In genomic region chr18:70036771-70037452, GRCh38 we compare ENCODE assay signal across 11 cellular contexts.
A peak's percentile ranks its signal among the peaks of the same experiment; 100 is the strongest.
DNase-seq lines count a peak whose midpoint lies in the region; ATAC-seq and TF ChIP-seq lines count a peak whose summit lies in the region.
"Had no signal": no experiment of that assay in that cellular context is flagged by ENCODE, and none has a peak within 500 bp of the region (broad histone marks: within the 10 kb centered on the region; RNA-seq: fewer than 3 reads in every experiment).

No MANE protein-coding gene starts in this region.

- H3K23me2 ChIP-seq in H9 (ENCODE audit: insufficient read length, low read depth, low read length, poor library complexity, severe bottlenecking) = no peaks in the 10 kb centered on the region

- H3K18ac ChIP-seq in H9 (ENCODE audit: insufficient read length, low read depth, low read length) = no peak overlapping the region
- peak overlapping the region; percentile 7 for H3K18ac ChIP-seq in trophoblast cell (ENCODE audit: low read length)
- peak overlapping the region in 1 of 2 experiments; percentile 5 for H3K18ac ChIP-seq in mesenchymal stem cell (ENCODE audit: low read depth in 1 of 2, low read length in 2 of 2)

- no peak overlapping the region for H2BK20ac ChIP-seq in H9 (ENCODE audit: low read depth, low read length, poor library complexity, severe bottlenecking)

- H4K5ac ChIP-seq in H9 (ENCODE audit: insufficient read length, low read depth, low read length) = no peak overlapping the region

- H3K79me1 ChIP-seq in H9 (ENCODE audit: insufficient read depth, low read depth, low read length, poor library complexity, severe bottlenecking) = no peaks in the 10 kb centered on the region
- peaks cover 5% of the 10 kb centered on the region for H3K79me1 ChIP-seq in trophoblast cell (ENCODE audit: low read length)
- H3K79me1 ChIP-seq in mesenchymal stem cell (replicated peaks; ENCODE audit: low read length, poor library complexity, severe bottlenecking) = no peaks in the 10 kb centered on the region

- H2BK5ac ChIP-seq in H9 (ENCODE audit: insufficient read length, low read length) (no peak overlapping the region), trophoblast cell (ENCODE audit: low read depth, low read length, poor library complexity) (peak overlapping the region; percentile 24), mesenchymal stem cell (ENCODE audit: low read depth, low read length, poor library complexity, severe bottlenecking) (no peak overlapping the region)

- H3K27me3 Mint-ChIP-seq in H9 (ENCODE audit: low read depth) (no peaks in the 10 kb centered on the region), Caco-2 (ENCODE audit: insufficient read depth, unreplicated experiment) (no peaks in the 10 kb centered on the region)
- H3K27me3 Mint-ChIP-seq: activated T-cell treated with anti-CD3 and anti-CD28 coated beads, Interleukin-2, amount 50 U/mL, for 24 hours had no signal

- H4K20me1 ChIP-seq in H9 (ENCODE audit: control insufficient read depth, insufficient read depth, insufficient read length) (no peaks in the 10 kb centered on the region), smooth muscle cell (ENCODE audit: low read depth) (no peaks in the 10 kb centered on the region)

- H4K8ac ChIP-seq in H9 (replicated peaks; ENCODE audit: insufficient read length, low read depth, low read length) (no peak overlapping the region), trophoblast cell (ENCODE audit: low read depth, low read length) (no peak overlapping the region), mesenchymal stem cell (ENCODE audit: low read length) (no peak overlapping the region)

- TF ChIP-seq CTCF in H9 (conservative IDR thresholded peaks at IDR 0.05) (no peak), Caco-2 (IDR thresholded peaks at IDR 0.05; ENCODE audit: insufficient read depth in 1 of 2, low read depth in 1 of 2, low read length in 1 of 2, severe bottlenecking in 1 of 2, unreplicated experiment in 1 of 2) (no peak), smooth muscle cell (IDR thresholded peaks at IDR 0.05; ENCODE audit: borderline replicate concordance, insufficient read depth, poor library complexity, severe bottlenecking) (no peak)

- H3K4me3 ChIP-seq in trophoblast cell (ENCODE audit: low read depth, low read length) (no peak overlapping the region), Caco-2 (ENCODE audit: low read depth, low read length) (no peak overlapping the region), smooth muscle cell (no peak overlapping the region), mesenchymal stem cell (ENCODE audit: insufficient read depth in 1 of 2, low read depth in 1 of 2, low read length in 2 of 2) (no peak overlapping the region)
- H3K4me3 ChIP-seq: SK-N-MC had no signal

- H3K27me3 ChIP-seq in H9 (ENCODE audit: insufficient read depth, low read length) (no peaks in the 10 kb centered on the region), trophoblast cell (ENCODE audit: insufficient read depth, low read length) (no peaks in the 10 kb centered on the region), Caco-2 (replicated peaks; ENCODE audit: control insufficient read depth, insufficient read depth, low read length) (no peaks in the 10 kb centered on the region), smooth muscle cell (ENCODE audit: low read depth) (no peaks in the 10 kb centered on the region), mesenchymal stem cell (ENCODE audit: control insufficient read depth in 1 of 2, insufficient read depth in 1 of 2, low read length in 2 of 2) (no peaks in the 10 kb centered on the region)

- H3K4ac ChIP-seq in H9 (ENCODE audit: low read depth, low read length) (no peak overlapping the region), trophoblast cell (ENCODE audit: low read depth, low read length) (no peak overlapping the region), mesenchymal stem cell (ENCODE audit: low read depth in 1 of 2, low read length in 2 of 2) (no peak overlapping the region)

- no CpG with 5 or more reads among the region's 9 CpGs for WGBS in H9 (ENCODE audit: extremely low coverage, insufficient read length, low lambda C conversion rate)
- no CpG with 5 or more reads among the region's 9 CpGs for WGBS in trophoblast cell (ENCODE audit: extremely low coverage, insufficient coverage, insufficient read length)
- 99% methylated on average over 9 of the region's 9 CpGs for WGBS in smooth muscle cell (ENCODE audit: low lambda C conversion rate)
- WGBS in mesenchymal stem cell = 95% methylated on average over 9 of the region's 9 CpGs

- no peaks in the 10 kb centered on the region for H3K79me2 ChIP-seq in H9 (ENCODE audit: insufficient read depth, low read length)
- H3K79me2 ChIP-seq in trophoblast cell (ENCODE audit: control insufficient read depth, insufficient read depth, low read length, poor library complexity) = no peaks in the 10 kb centered on the region
- H3K79me2 ChIP-seq in smooth muscle cell (ENCODE audit: low read depth) = no peaks in the 10 kb centered on the region

- no peak overlapping the region for H3T11ph ChIP-seq in H9 (ENCODE audit: low read length)

- H2AK5ac ChIP-seq in H9 (ENCODE audit: insufficient read length, low read length) = no peak overlapping the region
- no peak overlapping the region for H2AK5ac ChIP-seq in trophoblast cell (ENCODE audit: low read length)
- H2AK5ac ChIP-seq in mesenchymal stem cell (ENCODE audit: low read length, severe bottlenecking) = no peak overlapping the region

- H3K27ac ChIP-seq in H9 (ENCODE audit: insufficient read length, low read depth, low read length) (no peak overlapping the region), trophoblast cell (ENCODE audit: low read depth, low read length) (peak overlapping the region; percentile 80), smooth muscle cell (ENCODE audit: low read depth) (no peak overlapping the region), mesenchymal stem cell (ENCODE audit: low read length, poor library complexity, severe bottlenecking) (no peak overlapping the region)
- H3K27ac ChIP-seq: SK-N-MC had no signal

- H2BK15ac ChIP-seq in H9 (ENCODE audit: low read depth, low read length) (no peak overlapping the region), mesenchymal stem cell (ENCODE audit: low read depth, poor library complexity, severe bottlenecking) (no peak overlapping the region)

- H3K4me1 ChIP-seq in H9 (ENCODE audit: insufficient read depth, low read length) (no peaks in the 10 kb centered on the region), trophoblast cell (ENCODE audit: control insufficient read depth in 1 of 2, insufficient read depth in 2 of 2, low read length in 2 of 2) (peaks cover 5 to 6% of the 10 kb centered on the region in 2 experiments), Caco-2 (no peaks in the 10 kb centered on the region), smooth muscle cell (ENCODE audit: low read depth) (no peaks in the 10 kb centered on the region), mesenchymal stem cell (ENCODE audit: control insufficient read depth, insufficient read depth, low read depth, low read length) (no peaks in the 10 kb centered on the region)

- H2BK12ac ChIP-seq in H9 (ENCODE audit: insufficient read length, low read depth, low read length) (no peak overlapping the region), trophoblast cell (ENCODE audit: low read length) (no peak overlapping the region), mesenchymal stem cell (ENCODE audit: low read length in 2 of 2) (no peak overlapping the region)

- H3K9me3 ChIP-seq in H9 (ENCODE audit: control insufficient read depth, low read depth, low read length) (no peaks in the 10 kb centered on the region), trophoblast cell (ENCODE audit: insufficient read depth, low read depth, low read length) (no peaks in the 10 kb centered on the region), Caco-2 (no peaks in the 10 kb centered on the region), smooth muscle cell (replicated peaks; ENCODE audit: low read depth) (no peaks in the 10 kb centered on the region), mesenchymal stem cell (ENCODE audit: control insufficient read depth, low read length) (no peaks in the 10 kb centered on the region)

- ATAC-seq in GM19025 (IDR thresholded peaks at IDR 0.05; ENCODE audit: low read depth, unreplicated experiment) (peak; percentile 97), HG03460 (IDR thresholded peaks at IDR 0.05; ENCODE audit: unreplicated experiment) (peak; percentile 99)

- H3K4me2 ChIP-seq in H9 (ENCODE audit: insufficient read depth, insufficient read length, low read length) (no peak overlapping the region), trophoblast cell (ENCODE audit: low read length) (no peak overlapping the region), smooth muscle cell (no peak overlapping the region), mesenchymal stem cell (ENCODE audit: low read length, poor library complexity, severe bottlenecking) (no peak overlapping the region)

- POLR2A ChIA-PET in Caco-2 (lab: Charles Lee) = no interaction called here

- H3K9me3 Mint-ChIP-seq in H9 = no peaks in the 10 kb centered on the region
- H3K9me3 Mint-ChIP-seq in Caco-2 (ENCODE audit: unreplicated experiment) = no peaks in the 10 kb centered on the region
- H3K9me3 Mint-ChIP-seq: activated T-cell treated with anti-CD3 and anti-CD28 coated beads, Interleukin-2, amount 50 U/mL, for 24 hours had no signal

- H4K12ac ChIP-seq in trophoblast cell (ENCODE audit: low read depth, low read length) = no peak overlapping the region

- no peak overlapping the region for H4K91ac ChIP-seq in H9 (ENCODE audit: insufficient read length, low read depth, low read length)
- peak overlapping the region; percentile 29 for H4K91ac ChIP-seq in trophoblast cell (ENCODE audit: low read depth, low read length)
- no peak overlapping the region for H4K91ac ChIP-seq in mesenchymal stem cell (ENCODE audit: low read length)

- no peak overlapping the region for H3K14ac ChIP-seq in H9 (ENCODE audit: insufficient read depth, low read length)
- peak overlapping the region; percentile 42 for H3K14ac ChIP-seq in trophoblast cell (ENCODE audit: low read length)
- H3K14ac ChIP-seq in mesenchymal stem cell (ENCODE audit: low read length in 2 of 2) = no peak overlapping the region

- H2BK120ac ChIP-seq in H9 (ENCODE audit: low read depth, low read length, poor library complexity, severe bottlenecking) (no peak overlapping the region), trophoblast cell (ENCODE audit: insufficient read depth, low read length, poor library complexity) (peak overlapping the region; percentile 23), mesenchymal stem cell (ENCODE audit: low read depth, low read length) (no peak overlapping the region)

- no peak overlapping the region for H3K9ac ChIP-seq in H9 (ENCODE audit: extremely low read depth, insufficient read length, low read length)
- H3K9ac ChIP-seq in trophoblast cell (ENCODE audit: low read length) = no peak overlapping the region
- H3K9ac ChIP-seq in smooth muscle cell (ENCODE audit: low read depth) = no peak overlapping the region
- no peak overlapping the region for H3K9ac ChIP-seq in mesenchymal stem cell (ENCODE audit: low read length)

- H3K36me3 Mint-ChIP-seq in H9 (ENCODE audit: insufficient read depth in 1 of 3, low read depth in 3 of 3) (peaks cover 2 to 10% (median 8%) of the 10 kb centered on the region in 3 experiments; a peak in 4 of 7 replicates), Caco-2 (ENCODE audit: insufficient read depth, unreplicated experiment) (no peaks in the 10 kb centered on the region)

- H3K36me3 ChIP-seq in trophoblast cell (ENCODE audit: control insufficient read depth in 1 of 2, insufficient read depth in 2 of 2, low read length in 2 of 2) = no peaks in the 10 kb centered on the region
- no peaks in the 10 kb centered on the region for H3K36me3 ChIP-seq in Caco-2 (ENCODE audit: control insufficient read depth, insufficient read depth, low read length)
- H3K36me3 ChIP-seq in smooth muscle cell (ENCODE audit: low read depth) = no peaks in the 10 kb centered on the region
- peaks cover 7 to 14% of the 10 kb centered on the region in 2 experiments for H3K36me3 ChIP-seq in mesenchymal stem cell (ENCODE audit: control insufficient read depth in 1 of 2, insufficient read depth in 2 of 2, low read depth in 1 of 2, low read length in 2 of 2)

- no TSS peak for BruUV-seq in Caco-2 (replicated peaks; lab: Mats Ljungman, UMichigan)

- H2AFZ ChIP-seq in H9 (ENCODE audit: low read length) = no peak overlapping the region
- no peak overlapping the region for H2AFZ ChIP-seq in trophoblast cell (ENCODE audit: insufficient read depth, low read length, poor library complexity)
- no peak overlapping the region for H2AFZ ChIP-seq in smooth muscle cell (ENCODE audit: low read depth)
- no peak overlapping the region for H2AFZ ChIP-seq in mesenchymal stem cell (ENCODE audit: low read depth, low read length)

- DNase-seq in H9 (no peak), trophoblast cell (peak in 1 of 2 donors; percentile 27), Caco-2 (no peak), cerebellar nuclear complex (lab: John Stamatoyannopoulos, UW) (no peak), smooth muscle cell (lab: John Stamatoyannopoulos, UW; ENCODE audit: unreplicated experiment) (no peak), mesenchymal stem cell (no peak)
- DNase-seq: activated T-cell treated with anti-CD3 and anti-CD28 coated beads, Interleukin-2, amount 50 U/mL, for 24 hours; NCI-H1048 had no signal

- CTCF ChIA-PET in Caco-2 (lab: Charles Lee) = no interaction called here

- H3K27ac Mint-ChIP-seq in H9 (peak overlapping the region in 2 of 3 experiments; percentile 86 to 88; a peak in 3 of 7 replicates), Caco-2 (ENCODE audit: unreplicated experiment) (no peak overlapping the region)
- H3K27ac Mint-ChIP-seq: activated T-cell treated with anti-CD3 and anti-CD28 coated beads, Interleukin-2, amount 50 U/mL, for 24 hours had no signal

- no peak overlapping the region for H3K56ac ChIP-seq in H9 (ENCODE audit: insufficient read length, low read depth, low read length)

- H3K23ac ChIP-seq in H9 (ENCODE audit: insufficient read length, low read depth, low read length) = no peak overlapping the region
- no peak overlapping the region for H3K23ac ChIP-seq in trophoblast cell (ENCODE audit: low read length)
- H3K23ac ChIP-seq in mesenchymal stem cell (ENCODE audit: low read length in 2 of 2) = no peak overlapping the region

- H3K4me1 Mint-ChIP-seq in H9 (no peaks in the 10 kb centered on the region), Caco-2 (ENCODE audit: low read depth, unreplicated experiment) (no peaks in the 10 kb centered on the region)

- H3F3A ChIP-seq in smooth muscle cell (ENCODE audit: low read depth) = no peaks in the 10 kb centered on the region

- H3K4me3 Mint-ChIP-seq in H9 = no peak overlapping the region
- no peak overlapping the region for H3K4me3 Mint-ChIP-seq in Caco-2 (ENCODE audit: unreplicated experiment)
- H3K4me3 Mint-ChIP-seq: activated T-cell treated with anti-CD3 and anti-CD28 coated beads, Interleukin-2, amount 50 U/mL, for 24 hours had no signal

- intact Hi-C loops in Caco-2 (cut with micrococcal nuclease; ENCODE audit: unreplicated experiment) = no loop called here
